In the genomic region with DNA sequence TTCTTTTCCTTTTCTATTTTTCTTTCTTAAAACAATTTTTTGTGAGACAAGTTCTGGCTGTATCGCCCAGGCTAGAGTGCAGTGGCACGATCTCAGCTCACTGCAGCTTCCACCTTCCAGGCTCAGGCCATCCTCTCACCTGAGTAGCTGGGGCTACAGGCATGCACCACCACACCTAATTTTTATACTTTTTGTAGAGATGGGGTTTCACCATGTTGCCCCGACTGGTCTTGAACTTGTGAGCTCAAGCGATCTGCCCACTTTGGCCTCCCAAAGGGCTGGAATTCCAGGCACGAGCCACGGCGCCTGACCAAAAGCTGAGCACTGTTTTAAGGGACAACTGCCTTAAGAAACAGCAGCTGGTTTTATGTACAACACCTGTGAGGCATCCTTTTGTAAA, we compare ENCODE assay signal across 20 cellular contexts. TPM values are rescaled to one million over a fixed set of nuclear protein-coding genes. Genes with fewer than 3 reads are reported as not detected.
DNase-seq lines count a peak whose midpoint lies in the region; ATAC-seq, FAIRE-seq and TF ChIP-seq lines count a peak whose summit lies in the region.
"Had no signal": no experiment of that assay in that cellular context is flagged by ENCODE, and none has a peak within 500 bp of the region (broad histone marks: within the 10 kb centered on the region; RNA-seq: fewer than 3 reads in every experiment).

No MANE protein-coding gene starts in this region.

- H3K4me3 ChIP-seq in heart right ventricle: no peak overlapping the region
- no peak overlapping the region for H3K4me3 ChIP-seq in kidney (ENCODE audit: low read length in 2 of 2)
- H3K4me3 ChIP-seq in stomach: no peak overlapping the region
- H3K4me3 ChIP-seq: GM12878, HAP-1 had no signal

- DNase-seq in cardiac septum (ENCODE audit: low spot score) (peak; percentile 63), heart right ventricle (no peak), kidney (peak; percentile 49), stomach (peak; percentile 10), GM12891 (ENCODE audit: insufficient read length, low spot score) (no peak)
- DNase-seq: ACHN; BE2C; C1 segment of cervical spinal cord; CD4-positive, CD25-positive, alpha-beta regulatory T cell; COR-L47; DMS 273 treated with DMSO at 0.1 percent for 48 hours; DMS53; DND-41; EL had no signal

- FAIRE-seq in kidney (lab: Jason Lieb, UNC) (no peak), GM12891 (lab: Jason Lieb, UNC) (no peak)
- FAIRE-seq: A204.1, GM12878, GM18507 had no signal

- TF ChIP-seq CTCF in heart right ventricle (IDR thresholded peaks at IDR 0.05) (no peak), kidney (IDR thresholded peaks at IDR 0.05; ENCODE audit: borderline replicate concordance, extremely low read depth, insufficient read depth) (no peak), stomach (IDR thresholded peaks at IDR 0.05) (no peak)

- no peak overlapping the region for H3K27ac ChIP-seq in heart right ventricle
- H3K27ac ChIP-seq in kidney (ENCODE audit: low read depth in 2 of 2, low read length in 2 of 2): no peak overlapping the region
- no peak overlapping the region for H3K27ac ChIP-seq in stomach

- H3K4me1 ChIP-seq in heart right ventricle (no peaks in the 10 kb centered on the region), kidney (ENCODE audit: control insufficient read depth in 1 of 2, insufficient read depth in 1 of 2, low read depth in 1 of 2, low read length in 2 of 2) (no peaks in the 10 kb centered on the region), stomach (peaks cover 0 to 7% (median 3%) of the 10 kb centered on the region in 4 donors)
- H3K4me1 ChIP-seq: BE2C had no signal

- H3K36me3 ChIP-seq in heart right ventricle: no peaks in the 10 kb centered on the region
- no peaks in the 10 kb centered on the region for H3K36me3 ChIP-seq in kidney (ENCODE audit: control insufficient read depth in 1 of 2, insufficient read depth in 2 of 2, low read length in 2 of 2)
- H3K36me3 ChIP-seq in stomach: no peaks in the 10 kb centered on the region
- H3K36me3 ChIP-seq: BE2C, HAP-1 had no signal

- no peak for TF ChIP-seq POLR2A in stomach (IDR thresholded peaks at IDR 0.05)
- no peak for TF ChIP-seq POLR2A in GM12891 (IDR thresholded peaks at IDR 0.05; ENCODE audit: low read depth, low read length)

- ATAC-seq in heart right ventricle: no peak
- no peak for ATAC-seq in GM21737 (IDR thresholded peaks at IDR 0.05; ENCODE audit: unreplicated experiment)
- ATAC-seq: GM12878 had no signal

- peaks cover 0 to 2% (median 0%) of the 10 kb centered on the region in 11 donors for H3K9me3 ChIP-seq in heart right ventricle
- no peaks in the 10 kb centered on the region for H3K9me3 ChIP-seq in kidney (ENCODE audit: control insufficient read depth in 1 of 2, low read length in 2 of 2)
- peaks cover 0 to 3% (median 0%) of the 10 kb centered on the region in 4 donors for H3K9me3 ChIP-seq in stomach
- H3K9me3 ChIP-seq: HAP-1 had no signal

- WGBS in heart right ventricle, 2 donors: 81 to 88% methylated on average over 7 of the region's 7 CpGs
- 82 to 91% (median 90%) methylated on average over 7 of the region's 7 CpGs for WGBS in stomach, 5 donors

- TF ChIP-seq EP300 in stomach (IDR thresholded peaks at IDR 0.05): no peak

- intact Hi-C loops in cardiac septum (cut with DNase I): no loop called here
- intact Hi-C loops in heart right ventricle (cut with DNase I): no loop called here
- intact Hi-C loops in kidney (cut with DNase I): no loop called here
- intact Hi-C loops in stomach (cut with DNase I; ENCODE audit: low total_unique reads): no loop called here

- no peak overlapping the region for H3K9ac ChIP-seq in kidney (ENCODE audit: low read length in 2 of 2)

- H3K27me3 ChIP-seq in heart right ventricle: peaks cover 0 to 79% (median 65%) of the 10 kb centered on the region in 7 donors
- H3K27me3 ChIP-seq in stomach: peaks cover 0 to 80% (median 17%) of the 10 kb centered on the region in 3 donors

TF ChIP-seq in GM12891, 5 proteins besides CTCF, POLR2A, EP300 and RAD21:
- TF ChIP-seq PAX5 (IDR thresholded peaks at IDR 0.05; ENCODE audit: insufficient read depth, low read length, severe bottlenecking): no peak
- TF ChIP-seq POU2F2 (IDR thresholded peaks at IDR 0.05; ENCODE audit: low read depth, low read length): no peak
- no peak for TF ChIP-seq SPI1 (IDR thresholded peaks at IDR 0.05; ENCODE audit: low read depth, low read length)
- no peak for TF ChIP-seq POLR2AphosphoS5 (IDR thresholded peaks at IDR 0.05; ENCODE audit: low read depth, low read length)
- no peak for TF ChIP-seq TAF1 (IDR thresholded peaks at IDR 0.05; ENCODE audit: low read depth, low read length)
TF ChIP-seq in GM12891: peak in this region for 0.

RNA-seq across cellular contexts. Expression of a gene that starts 9.3 kb away (rescaled TPM):
- total RNA-seq in cardiac septum: 1.1 TPM
- total RNA-seq in heart right ventricle: 1 to 10 TPM in 1 of 10 donors, under 1 TPM in 9; 0.12 to 1.4 (median 0.43) TPM
- under 1 TPM; 0.19 to 0.29 TPM for polyA plus RNA-seq in heart right ventricle
- total RNA-seq in kidney: 2.7 TPM
- 12.5 TPM for polyA plus RNA-seq in kidney (ENCODE audit: insufficient read depth, low read depth, low replicate concordance)
- under 1 TPM in 1 of 5 donors, not detected in 4; 0.73 TPM for total RNA-seq in stomach
- polyA plus RNA-seq in stomach: under 1 TPM; 0.31 to 0.55 (median 0.46) TPM
- polyA plus RNA-seq in GM12891 (2012; ENCODE audit: low read depth, missing spikeins): 0.09 TPM
- polyA plus RNA-seq: CD8-positive, alpha-beta memory T cell had no signal

RNA-seq across cellular contexts. Expression of a gene that starts 41.0 kb away (rescaled TPM):
- total RNA-seq in cardiac septum (14.7 TPM), heart right ventricle (10 to 100 TPM in 7 of 10 donors, 1 to 10 TPM in 3; 8.8 to 14.1 (median 10.6) TPM), kidney (39.1 TPM), stomach (10 to 100 TPM in 4 of 5 donors, 1 to 10 TPM in 1; 5.8 to 82.9 (median 21.0) TPM)
- polyA plus RNA-seq in heart right ventricle (10 to 100 TPM; 11.5 to 19.7 TPM), kidney (ENCODE audit: insufficient read depth, low read depth, low replicate concordance) (17.8 TPM), stomach (10 to 100 TPM; 13.6 to 28.5 (median 15.5) TPM)
- 18.5 TPM for polyA plus RNA-seq in GM12891 (2012; ENCODE audit: low read depth, missing spikeins)

Comparison
In these comparisons a context has a peak if more than half of its experiments do, and no peak if none do; other contexts are left out.
1. DNase-seq: peak in cardiac septum (single experiment), kidney (single experiment) and stomach (single experiment); none in heart right ventricle (0 of 2) and GM12891 (single experiment).